8 cellular contexts compared by ENCODE assay signal in the genomic region with DNA sequence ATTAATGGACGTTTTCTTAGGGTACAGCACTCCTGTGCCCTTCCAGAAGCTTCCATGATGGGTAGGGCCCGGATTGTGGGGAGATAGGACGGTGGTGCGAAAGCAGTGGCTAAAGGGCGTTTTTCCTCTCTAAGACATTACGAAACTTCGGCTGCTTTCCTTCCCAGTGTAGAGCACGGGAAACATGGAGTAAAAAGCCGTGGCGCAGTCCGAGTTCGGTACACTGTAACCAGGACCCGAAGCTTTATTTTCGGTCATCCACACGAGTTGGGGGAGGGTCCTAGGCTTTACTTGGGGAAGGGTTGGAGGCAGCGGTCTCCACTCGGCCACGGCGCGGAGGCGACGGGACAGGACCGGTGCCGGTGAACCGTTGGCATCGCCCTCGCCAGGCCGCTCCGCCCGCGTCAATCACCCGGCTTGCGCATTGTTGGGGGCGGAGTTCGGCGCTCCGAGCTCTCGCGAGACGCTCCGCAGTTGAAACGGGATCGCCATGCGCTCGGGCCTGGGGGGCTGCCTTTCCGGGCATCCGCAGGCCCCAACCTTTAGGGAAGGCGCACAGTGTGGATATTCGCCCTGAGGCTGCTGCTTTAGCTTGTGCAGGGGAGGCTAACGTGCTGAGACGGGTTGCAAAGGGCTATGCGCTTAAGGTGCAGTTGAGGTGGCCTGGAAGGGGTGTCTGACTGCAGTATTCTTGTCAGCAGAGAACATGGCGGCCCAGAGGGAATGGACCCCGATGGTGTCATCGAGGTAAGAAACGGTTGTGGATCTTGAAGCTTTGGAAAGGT. TPM values are rescaled to one million over a fixed set of nuclear protein-coding genes. Genes with fewer than 3 reads are reported as not detected.
DNase-seq lines count a peak whose midpoint lies in the region; ATAC-seq and TF ChIP-seq lines count a peak whose summit lies in the region.

No MANE protein-coding gene starts in this region.

- DNase-seq in NOMO-1 treated with DMSO at 0.1 percent for 48 hours (lab: John Stamatoyannopoulos, UW; ENCODE audit: unreplicated experiment) (peak; percentile 77), activated T-cell treated with anti-CD3 and anti-CD28 coated beads for 48 hours (ENCODE audit: low read depth) (peak; percentile 62), epithelial cell of proximal tubule (ENCODE audit: low read depth) (no peak), mucosa of descending colon (peak; percentile 90 to 93 (median 93))
- peak; percentile 61 to 62 for DNase-seq in stimulated activated CD8-positive, alpha-beta memory T cell treated with anti-CD3 and anti-CD28 coated beads, Interleukin-4, amount 100 ng/mL, for 1 hour (ENCODE audit: low read depth in 2 of 2, low spot score in 1 of 2)

- peak overlapping the region; percentile 100 for H3K27ac ChIP-seq in BLaER1

- intact Hi-C loops in mucosa of descending colon (cut with DNase I, micrococcal nuclease): loop anchor here in 1 of 2 donors (10.0 kb wide), 1 partner anchor 849 kb away; the partner anchor contains the start of gene TRA2B

- H3K36me3 ChIP-seq in BLaER1 (peaks cover 49% of the 10 kb centered on the region), mucosa of descending colon (ENCODE audit: low read depth) (peaks cover 8% of the 10 kb centered on the region)

- peak overlapping the region; percentile 87 for H3K4me2 ChIP-seq in BLaER1

- peak overlapping the region; percentile 100 for H3K9ac ChIP-seq in BLaER1

- ATAC-seq in GM19372 (IDR thresholded peaks at IDR 0.05; ENCODE audit: low read depth, unreplicated experiment) (peak; percentile 52), HG03457 (IDR thresholded peaks at IDR 0.05; ENCODE audit: unreplicated experiment) (peak; percentile 51), mucosa of descending colon (peak; percentile 87)

- TF ChIP-seq CTCF in epithelial cell of proximal tubule (conservative IDR thresholded peaks at IDR 0.05; ENCODE audit: low read depth, low read length): no peak
- no peak for TF ChIP-seq CTCF in mucosa of descending colon (IDR thresholded peaks at IDR 0.05)

- H3K27me3 ChIP-seq in BLaER1: no peaks in the 10 kb centered on the region

- H3K9me3 ChIP-seq in BLaER1 (no peaks in the 10 kb centered on the region), mucosa of descending colon (no peaks in the 10 kb centered on the region)

- H3K4me3 ChIP-seq in BLaER1 (peak overlapping the region; percentile 89), epithelial cell of proximal tubule (ENCODE audit: low read depth, low read length) (peak overlapping the region; percentile 86), mucosa of descending colon (peak overlapping the region; percentile 86)

- peaks cover 53% of the 10 kb centered on the region for H4K20me1 ChIP-seq in BLaER1

- peaks cover 39% of the 10 kb centered on the region for H3K4me1 ChIP-seq in BLaER1
- H3K4me1 ChIP-seq in mucosa of descending colon (ENCODE audit: low read depth): peaks cover 33% of the 10 kb centered on the region

RNA-seq across cellular contexts. Expression of gene EIF4A2, which starts 0.5 kb away (rescaled TPM):
- 192 and 366 TPM in 2 replicates for total RNA-seq in epithelial cell of proximal tubule
- total RNA-seq in mucosa of descending colon: 100 to 1,000 TPM; 218 to 536 (median 316) TPM

RNA-seq across cellular contexts. Expression of gene RFC4, which starts 22.4 kb away (rescaled TPM):
- total RNA-seq in epithelial cell of proximal tubule (76.1 and 97.8 TPM in 2 replicates), mucosa of descending colon (10 to 100 TPM in 2 of 3 donors, 1 to 10 TPM in 1; 5.6 to 19.9 (median 15.0) TPM)

RNA-seq across cellular contexts. Expression of gene ADIPOQ, which starts 58.6 kb away (rescaled TPM):
- total RNA-seq in epithelial cell of proximal tubule: not detected in 2 replicates
- 1 to 10 TPM in 2 of 3 donors, under 1 TPM in 1; 0.12 to 4.7 (median 1.3) TPM for total RNA-seq in mucosa of descending colon
